ENCODE assay signal across 8 cellular contexts in the genomic region with DNA sequence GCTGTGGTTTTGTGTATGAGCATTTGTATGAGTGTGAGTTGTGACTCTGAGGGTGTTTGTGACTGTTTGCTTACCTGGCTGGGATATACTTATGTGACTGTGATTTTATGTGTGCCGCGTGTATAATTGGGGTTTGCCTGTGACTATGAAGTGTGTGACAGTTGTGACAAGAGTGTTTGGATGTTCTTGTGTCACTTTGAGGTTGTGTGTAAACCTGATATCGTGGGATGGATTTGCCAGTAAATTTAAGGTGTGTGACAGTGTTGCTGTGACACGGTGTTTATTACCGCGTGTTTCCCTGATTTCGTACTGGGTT. TPM values are rescaled to one million over a fixed set of nuclear protein-coding genes. Genes with fewer than 3 reads are reported as not detected.
A peak's percentile ranks its signal among the peaks of the same experiment; 100 is the strongest.
DNase-seq lines count a peak whose midpoint lies in the region; ATAC-seq and TF ChIP-seq lines count a peak whose summit lies in the region.

No MANE protein-coding gene starts in this region.

- peaks cover 36% of the 10 kb centered on the region for H3K9me3 Mint-ChIP-seq in activated CD4-positive, alpha-beta T cell treated with anti-CD3 and anti-CD28 coated beads, Interleukin-2, amount 10 ng/mL, durations not matched to agents 7 days and 5 days
- H3K9me3 Mint-ChIP-seq in activated naive CD8-positive, alpha-beta T cell treated with anti-CD3 and anti-CD28 coated beads for 36 hours, result peaks cover 31% of the 10 kb centered on the region

- H3K4me3 ChIP-seq in testis, result peak overlapping the region; percentile 73 to 80

- TF ChIP-seq POLR2A in testis (IDR thresholded peaks at IDR 0.05), result no peak

- POLR2A ChIA-PET in activated CD4-positive, alpha-beta T cell treated with anti-CD3 and anti-CD28 coated beads, Interleukin-2, amount 10 ng/mL, durations not matched to agents 7 days and 5 days (lab: Charles Lee), result interaction anchor here (0.9 kb wide), 1 partner anchor 292 kb away, joined by 3 read pairs; the partner anchor contains the start of gene ZNF527

- H3K9me3 ChIP-seq in testis, result no peaks in the 10 kb centered on the region

- DNase-seq in activated CD4-positive, alpha-beta T cell treated with anti-CD3 and anti-CD28 coated beads, Interleukin-2, amount 10 ng/mL, durations not matched to agents 7 days and 5 days, result no peak
- DNase-seq in activated CD4-positive, alpha-beta T cell treated with anti-CD3 and anti-CD28 coated beads, Interleukin-2, amount 50 U/mL, for 4 hours, result no peak
- DNase-seq in activated naive CD8-positive, alpha-beta T cell treated with anti-CD3 and anti-CD28 coated beads for 36 hours, result no peak
- DNase-seq in testis, result no peak
- DNase-seq in OCI-M1 (lab: John Stamatoyannopoulos, UW), result no peak
- DNase-seq in effector CD4-positive, alpha-beta T cell, result no peak

- peak overlapping the region; percentile 97 for H3K27ac Mint-ChIP-seq in activated CD4-positive, alpha-beta T cell treated with anti-CD3 and anti-CD28 coated beads, Interleukin-2, amount 10 ng/mL, durations not matched to agents 7 days and 5 days
- H3K27ac Mint-ChIP-seq in activated naive CD8-positive, alpha-beta T cell treated with anti-CD3 and anti-CD28 coated beads for 36 hours, result peak overlapping the region; percentile 94

- peaks cover 39% of the 10 kb centered on the region for H3K36me3 Mint-ChIP-seq in activated CD4-positive, alpha-beta T cell treated with anti-CD3 and anti-CD28 coated beads, Interleukin-2, amount 10 ng/mL, durations not matched to agents 7 days and 5 days (ENCODE audit: low read depth)
- H3K36me3 Mint-ChIP-seq in activated naive CD8-positive, alpha-beta T cell treated with anti-CD3 and anti-CD28 coated beads for 36 hours, result peaks cover 60% of the 10 kb centered on the region

- H3K36me3 ChIP-seq in testis (ENCODE audit: low read depth, missing control alignments), result no peaks in the 10 kb centered on the region

- ATAC-seq in HG03378 (IDR thresholded peaks at IDR 0.05; ENCODE audit: unreplicated experiment), result no peak

- H3K4me3 Mint-ChIP-seq in activated CD4-positive, alpha-beta T cell treated with anti-CD3 and anti-CD28 coated beads, Interleukin-2, amount 10 ng/mL, durations not matched to agents 7 days and 5 days, result peak overlapping the region; percentile 87
- H3K4me3 Mint-ChIP-seq in activated naive CD8-positive, alpha-beta T cell treated with anti-CD3 and anti-CD28 coated beads for 36 hours, result peak overlapping the region; percentile 97

- H3K27ac ChIP-seq in layer of hippocampus (ENCODE audit: low read depth, low read length) (peak overlapping the region; percentile 71), testis (peak overlapping the region; percentile 78 to 85)

- H3K27me3 Mint-ChIP-seq in activated CD4-positive, alpha-beta T cell treated with anti-CD3 and anti-CD28 coated beads, Interleukin-2, amount 10 ng/mL, durations not matched to agents 7 days and 5 days, result no peaks in the 10 kb centered on the region
- H3K27me3 Mint-ChIP-seq in activated naive CD8-positive, alpha-beta T cell treated with anti-CD3 and anti-CD28 coated beads for 36 hours, result no peaks in the 10 kb centered on the region

- 0 to 1% methylated on average over 7 of the region's 7 CpGs for whole genome bisulfite sequencing in testis, 2 donors

- no peaks in the 10 kb centered on the region for H3K4me1 ChIP-seq in testis

- peaks cover 27% of the 10 kb centered on the region for H3K4me1 Mint-ChIP-seq in activated CD4-positive, alpha-beta T cell treated with anti-CD3 and anti-CD28 coated beads, Interleukin-2, amount 10 ng/mL, durations not matched to agents 7 days and 5 days
- H3K4me1 Mint-ChIP-seq in activated naive CD8-positive, alpha-beta T cell treated with anti-CD3 and anti-CD28 coated beads for 36 hours, result peaks cover 18% of the 10 kb centered on the region

- TF ChIP-seq CTCF in testis (IDR thresholded peaks at IDR 0.05), result no peak

- H3K27me3 ChIP-seq in layer of hippocampus (ENCODE audit: control insufficient read depth, insufficient read depth, low read length), result no peaks in the 10 kb centered on the region
- H3K27me3 ChIP-seq in testis, result no peaks in the 10 kb centered on the region

- CTCF ChIA-PET in activated CD4-positive, alpha-beta T cell treated with anti-CD3 and anti-CD28 coated beads, Interleukin-2, amount 10 ng/mL, durations not matched to agents 7 days and 5 days (lab: Charles Lee), result no interaction called here

- intact Hi-C loops in testis (cut with DNase I; ENCODE audit: low total_unique reads), result no loop called here

RNA-seq across cellular contexts. Expression of gene ZNF420, which starts 0.4 kb away (rescaled TPM):
- total RNA-seq in activated CD4-positive, alpha-beta T cell treated with anti-CD3 and anti-CD28 coated beads, Interleukin-2, amount 10 ng/mL, durations not matched to agents 7 days and 5 days, result 10 to 100 TPM; 10.3 to 14.3 TPM
- total RNA-seq in activated naive CD8-positive, alpha-beta T cell treated with anti-CD3 and anti-CD28 coated beads for 36 hours, result 10 to 100 TPM; 15.1 to 18.3 TPM
- total RNA-seq in testis, result 10 to 100 TPM; 17.7 to 17.8 TPM
- polyA plus RNA-seq in testis (ENCODE audit: insufficient read depth, low read depth, low replicate concordance), result 17.6 TPM
